ENCODE assay signal across 8 cellular contexts in genomic region chr20:288956-289692, GRCh38. TPM values are rescaled to one million over a fixed set of nuclear protein-coding genes. Genes with fewer than 3 reads are reported as not detected.
DNase-seq lines count a peak whose midpoint lies in the region; ATAC-seq and TF ChIP-seq lines count a peak whose summit lies in the region.

No MANE protein-coding gene starts in this region.

- no peak overlapping the region for H4K8ac ChIP-seq in trophoblast cell (ENCODE audit: low read depth, low read length)

- no peak overlapping the region for H2BK12ac ChIP-seq in trophoblast cell (ENCODE audit: low read length)

- H3K9me3 ChIP-seq in Loucy (ENCODE audit: insufficient read depth, low read depth, low read length) (no peaks in the 10 kb centered on the region), duodenal mucosa (ENCODE audit: control insufficient read depth in 1 of 2, low read length in 2 of 2) (no peaks in the 10 kb centered on the region), trophoblast cell (ENCODE audit: insufficient read depth, low read depth, low read length) (no peaks in the 10 kb centered on the region)

- DNase-seq in GM06990 (ENCODE audit: extremely low read depth, insufficient read length) (no peak), trophoblast cell (no peak), NK-92 (lab: John Stamatoyannopoulos, UW; ENCODE audit: unreplicated experiment) (no peak), SKM-1 treated with dmso at 0.1 percent for 144 hours (lab: John Stamatoyannopoulos, UW; ENCODE audit: unreplicated experiment) (no peak), NCI-H774 (lab: John Stamatoyannopoulos, UW) (no peak)

- peaks cover 30% of the 10 kb centered on the region for H3K4me1 ChIP-seq in Loucy (ENCODE audit: insufficient read depth, low read length, poor library complexity, severe bottlenecking)
- H3K4me1 ChIP-seq in duodenal mucosa (ENCODE audit: control insufficient read depth in 1 of 2, insufficient read depth in 2 of 2, low read length in 2 of 2) = peaks cover 15 to 18% of the 10 kb centered on the region in 2 donors
- H3K4me1 ChIP-seq in trophoblast cell (ENCODE audit: control insufficient read depth in 1 of 2, insufficient read depth in 2 of 2, low read length in 2 of 2) = peaks cover 0 to 8% of the 10 kb centered on the region in 2 experiments

- no peak overlapping the region for H2BK120ac ChIP-seq in trophoblast cell (ENCODE audit: insufficient read depth, low read length, poor library complexity)

- no peak overlapping the region for H3K18ac ChIP-seq in trophoblast cell (ENCODE audit: low read length)

- H3K79me1 ChIP-seq in trophoblast cell (ENCODE audit: low read length) = peaks cover 3% of the 10 kb centered on the region

- H3K4ac ChIP-seq in trophoblast cell (ENCODE audit: low read depth, low read length) = no peak overlapping the region

- H2AK5ac ChIP-seq in trophoblast cell (ENCODE audit: low read length) = no peak overlapping the region

- no peak overlapping the region for H3K23ac ChIP-seq in trophoblast cell (ENCODE audit: low read length)

- H3K79me2 ChIP-seq in Loucy (ENCODE audit: insufficient read depth, low read length) (peaks cover 13% of the 10 kb centered on the region), trophoblast cell (ENCODE audit: control insufficient read depth, insufficient read depth, low read length, poor library complexity) (peaks cover 3% of the 10 kb centered on the region)

- no peaks in the 10 kb centered on the region for H4K20me1 ChIP-seq in Loucy (ENCODE audit: insufficient read depth, low read length, poor library complexity, severe bottlenecking)

- H3K27me3 ChIP-seq in GM06990 (replicated peaks; ENCODE audit: control insufficient read depth, insufficient read depth, low read length) (no peaks in the 10 kb centered on the region), Loucy (ENCODE audit: insufficient read depth, low read length, poor library complexity, severe bottlenecking) (no peaks in the 10 kb centered on the region), duodenal mucosa (ENCODE audit: control insufficient read depth in 1 of 2, insufficient read depth in 2 of 2, low read length in 2 of 2) (no peaks in the 10 kb centered on the region), trophoblast cell (ENCODE audit: insufficient read depth, low read length) (no peaks in the 10 kb centered on the region)

- TF ChIP-seq CTCF in GM06990 (IDR thresholded peaks at IDR 0.05; ENCODE audit: insufficient read depth, low read length, poor library complexity, severe bottlenecking) (no peak), Loucy (conservative IDR thresholded peaks at IDR 0.05; ENCODE audit: low read length) (no peak)

- no peak overlapping the region for H4K12ac ChIP-seq in trophoblast cell (ENCODE audit: low read depth, low read length)

- H3K9me2 ChIP-seq in Loucy (replicated peaks; ENCODE audit: low read depth, low read length) = no peaks in the 10 kb centered on the region

- H4K91ac ChIP-seq in trophoblast cell (ENCODE audit: low read depth, low read length) = no peak overlapping the region

- H2AFZ ChIP-seq in Loucy (ENCODE audit: low read length) (no peak overlapping the region), trophoblast cell (ENCODE audit: insufficient read depth, low read length, poor library complexity) (no peak overlapping the region)

- no CpG with 5 or more reads among the region's 3 CpGs for WGBS in trophoblast cell (ENCODE audit: extremely low coverage, insufficient coverage, insufficient read length)

- H3K36me3 ChIP-seq in GM06990 (ENCODE audit: control insufficient read depth, insufficient read depth, low read length) (no peaks in the 10 kb centered on the region), Loucy (ENCODE audit: insufficient read depth, low read length) (no peaks in the 10 kb centered on the region), duodenal mucosa (ENCODE audit: control insufficient read depth in 1 of 2, insufficient read depth in 2 of 2, low read length in 2 of 2) (no peaks in the 10 kb centered on the region), trophoblast cell (ENCODE audit: control insufficient read depth in 1 of 2, insufficient read depth in 2 of 2, low read length in 2 of 2) (no peaks in the 10 kb centered on the region)

- no peak for ATAC-seq in GM18909 (IDR thresholded peaks at IDR 0.05; ENCODE audit: poor library complexity, unreplicated experiment)

- H3K4me3 ChIP-seq in GM06990 (replicated peaks; ENCODE audit: low read depth, low read length) (peak overlapping the region; percentile 88; the same call in 1 of the 2 replicates), Loucy (ENCODE audit: low read length, poor library complexity, severe bottlenecking) (peak overlapping the region; percentile 97), duodenal mucosa (ENCODE audit: low read depth in 1 of 2, low read length in 2 of 2) (peak overlapping the region; percentile 78 to 100), trophoblast cell (ENCODE audit: low read depth, low read length) (no peak overlapping the region)

- no peak overlapping the region for H3K14ac ChIP-seq in trophoblast cell (ENCODE audit: low read length)

- H2BK5ac ChIP-seq in trophoblast cell (ENCODE audit: low read depth, low read length, poor library complexity) = no peak overlapping the region

- H3K27ac ChIP-seq in duodenal mucosa (ENCODE audit: low read depth, low read length) (no peak overlapping the region), trophoblast cell (ENCODE audit: low read depth, low read length) (no peak overlapping the region)

- H3K4me2 ChIP-seq in Loucy (ENCODE audit: low read depth, low read length, poor library complexity, severe bottlenecking) (peak overlapping the region; percentile 84), trophoblast cell (ENCODE audit: low read length) (peak overlapping the region; percentile 77)

- peak overlapping the region; percentile 93 for H3K9ac ChIP-seq in Loucy (ENCODE audit: low read depth, low read length, poor library complexity, severe bottlenecking)
- H3K9ac ChIP-seq in duodenal mucosa (ENCODE audit: low read depth in 1 of 2, low read length in 2 of 2) = no peak overlapping the region
- H3K9ac ChIP-seq in trophoblast cell (ENCODE audit: low read length) = no peak overlapping the region

- H3F3A ChIP-seq in Loucy (ENCODE audit: low read depth) = no peaks in the 10 kb centered on the region

RNA-seq across cellular contexts. Expression of gene C20orf96, which starts 1.4 kb away (rescaled TPM):
- polyA plus RNA-seq in trophoblast cell (2013) = 6.2 and 7.1 TPM in 2 replicates

RNA-seq across cellular contexts. Expression of gene ZCCHC3, which starts 8.2 kb away (rescaled TPM):
- 16.5 and 17.9 TPM in 2 replicates for polyA plus RNA-seq in trophoblast cell (2013)

RNA-seq across cellular contexts. Expression of gene DEFB132, which starts 31.6 kb away (rescaled TPM):
- polyA plus RNA-seq in trophoblast cell (2013) = not detected in 2 replicates

RNA-seq across cellular contexts. Expression of gene SOX12, which starts 36.2 kb away (rescaled TPM):
- 15.3 and 15.5 TPM in 2 replicates for polyA plus RNA-seq in trophoblast cell (2013)

RNA-seq across cellular contexts. Expression of gene NRSN2, which starts 57.8 kb away (rescaled TPM):
- 26.5 and 26.8 TPM in 2 replicates for polyA plus RNA-seq in trophoblast cell (2013)
